Comparison of ENCODE assay signal across 1 cellular context in the genomic region with DNA sequence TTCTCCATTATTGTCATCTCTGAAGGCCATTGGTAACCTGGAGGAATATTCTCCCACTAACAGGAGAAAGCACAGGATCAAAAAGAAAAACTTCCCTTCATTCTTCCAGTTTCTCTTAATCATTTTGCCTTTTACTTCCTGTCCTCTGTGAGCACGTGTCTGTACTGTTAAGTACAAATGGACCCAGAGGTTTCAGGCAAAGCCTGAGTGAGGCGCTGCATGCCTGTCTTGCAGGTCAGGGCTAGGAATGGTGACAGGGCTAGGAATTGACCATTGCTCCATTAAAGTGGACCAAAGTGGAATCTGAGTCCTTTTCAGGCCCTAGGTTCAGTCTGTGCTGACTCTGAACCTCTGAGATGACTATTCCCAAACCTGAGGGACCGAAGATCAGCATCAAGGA.
TF ChIP-seq lines count a peak whose summit lies in the region.

No MANE protein-coding gene starts in this region.

TF ChIP-seq in H1, 55 proteins besides CTCF, POLR2A, EP300 and RAD21 (continued from another document):
- TF ChIP-seq EZH2 (IDR thresholded peaks at IDR 0.05; ENCODE audit: low read depth, low read length, severe bottlenecking) = no peak
- TF ChIP-seq SRF (IDR thresholded peaks at IDR 0.05; ENCODE audit: low read depth, low read length) = no peak
- TF ChIP-seq JUN (IDR thresholded peaks at IDR 0.05; ENCODE audit: low read depth, low read length) = no peak
- no peak for TF ChIP-seq HDAC6 (IDR thresholded peaks at IDR 0.05; ENCODE audit: low read depth, low read length)
- no peak for TF ChIP-seq GTF2F1 (IDR thresholded peaks at IDR 0.05; ENCODE audit: borderline replicate concordance, low read depth, low read length)
TF ChIP-seq in H1: peak in this region for 0.
